ENCODE assay signal across 14 cellular contexts in genomic region chr3:64354956-64355355, GRCh38.
A peak's percentile ranks its signal among the peaks of the same experiment; 100 is the strongest.
DNase-seq lines count a peak whose midpoint lies in the region; ATAC-seq and TF ChIP-seq lines count a peak whose summit lies in the region.
"Had no signal": no experiment of that assay in that cellular context is flagged by ENCODE, and none has a peak within 500 bp of the region (broad histone marks: within the 10 kb centered on the region; RNA-seq: fewer than 3 reads in every experiment).

No MANE protein-coding gene starts in this region.

- intact Hi-C loops in left ventricle myocardium inferior (cut with micrococcal nuclease) (no loop called here), left ventricle myocardium superior (cut with micrococcal nuclease) (no loop called here), uterus (cut with DNase I; ENCODE audit: low total_unique reads) (no loop called here)

- no peaks in the 10 kb centered on the region for H3K9me3 ChIP-seq in left ventricle myocardium inferior (replicated peaks)
- no peaks in the 10 kb centered on the region for H3K9me3 ChIP-seq in ectodermal cell (ENCODE audit: control insufficient read depth, low read length)
- H3K9me3 ChIP-seq in muscle layer of duodenum (ENCODE audit: control insufficient read depth in 1 of 2, low read length in 2 of 2): no peaks in the 10 kb centered on the region
- no peaks in the 10 kb centered on the region for H3K9me3 ChIP-seq in uterus

- H3K4me3 ChIP-seq in left ventricle myocardium inferior (no peak overlapping the region), ectodermal cell (ENCODE audit: insufficient read depth, low read depth, low read length) (no peak overlapping the region), muscle layer of duodenum (ENCODE audit: low read depth in 1 of 2, low read length in 2 of 2) (peak overlapping the region in 1 of 2 donors; percentile 4), uterus (no peak overlapping the region)

- TF ChIP-seq CTCF in left ventricle myocardium inferior (IDR thresholded peaks at IDR 0.05; ENCODE audit: borderline replicate concordance) (no peak), uterus (IDR thresholded peaks at IDR 0.05) (no peak)

- WGBS in ectodermal cell, 2 experiments: 81 to 86% methylated on average over 5 of the region's 5 CpGs

- DNase-seq in left ventricle myocardium inferior: no peak
- no peak for DNase-seq in left ventricle myocardium superior
- DNase-seq in uterus: no peak
- no peak for DNase-seq in CD1c-positive myeloid dendritic cell (ENCODE audit: extremely low spot score)
- no peak for DNase-seq in hepatic stellate cell (ENCODE audit: low spot score)
- DNase-seq: activated CD4-positive, alpha-beta T cell treated with anti-CD3 and anti-CD28 coated beads for 1 hour; AML-193; central memory CD4-positive, alpha-beta T cell; NCI-H1105; NCI-H748 treated with DMSO at 0.1 percent for 48 hours had no signal

- H3K27me3 ChIP-seq in left ventricle myocardium inferior (ENCODE audit: low read depth) (no peaks in the 10 kb centered on the region), ectodermal cell (ENCODE audit: control insufficient read depth, insufficient read depth, low read length, poor library complexity, severe bottlenecking) (no peaks in the 10 kb centered on the region), muscle layer of duodenum (ENCODE audit: low read depth, low read length) (no peaks in the 10 kb centered on the region), uterus (no peaks in the 10 kb centered on the region)

- no peak for TF ChIP-seq POLR2A in uterus (IDR thresholded peaks at IDR 0.05)

- ATAC-seq in left ventricle myocardium superior (no peak), HG02763 (IDR thresholded peaks at IDR 0.05; ENCODE audit: unreplicated experiment) (no peak)
- ATAC-seq: activated T-helper 17 cell treated with anti-CD3 and anti-CD28 coated beads, Interleukin-2, amount 50 U/mL, for 72 hours had no signal

- H3K36me3 ChIP-seq in left ventricle myocardium inferior (no peaks in the 10 kb centered on the region), ectodermal cell (ENCODE audit: control insufficient read depth, insufficient read depth, low read length) (no peaks in the 10 kb centered on the region), muscle layer of duodenum (ENCODE audit: control insufficient read depth in 1 of 2, insufficient read depth in 2 of 2, low read length in 2 of 2) (no peaks in the 10 kb centered on the region), uterus (no peaks in the 10 kb centered on the region)

- H3K27ac ChIP-seq in left ventricle myocardium inferior (replicated peaks) (peak overlapping the region; percentile 48), ectodermal cell (ENCODE audit: insufficient read depth, low read depth, low read length, poor library complexity, severe bottlenecking) (peak overlapping the region; percentile 52), muscle layer of duodenum (ENCODE audit: low read length) (peak overlapping the region; percentile 75), uterus (peak overlapping the region; percentile 37 to 65)

- H3K4me1 ChIP-seq in left ventricle myocardium inferior (peaks cover 27% of the 10 kb centered on the region), ectodermal cell (ENCODE audit: control insufficient read depth, insufficient read depth, low read length) (peaks cover 12% of the 10 kb centered on the region), muscle layer of duodenum (ENCODE audit: control insufficient read depth in 1 of 2, insufficient read depth in 2 of 2, low read length in 2 of 2) (peaks cover 8 to 20% of the 10 kb centered on the region in 2 donors), uterus (no peaks in the 10 kb centered on the region)
